In genomic region chr5:135535820-135536801, GRCh38 we compare ENCODE assay signal across 10 cellular contexts. TPM values are rescaled to one million over a fixed set of nuclear protein-coding genes. Genes with fewer than 3 reads are reported as not detected.
A peak's percentile ranks its signal among the peaks of the same experiment; 100 is the strongest.
DNase-seq lines count a peak whose midpoint lies in the region; ATAC-seq and TF ChIP-seq lines count a peak whose summit lies in the region.
"Had no signal": no experiment of that assay in that cellular context is flagged by ENCODE, and none has a peak within 500 bp of the region (broad histone marks: within the 10 kb centered on the region; RNA-seq: fewer than 3 reads in every experiment).

A gene with protein sequence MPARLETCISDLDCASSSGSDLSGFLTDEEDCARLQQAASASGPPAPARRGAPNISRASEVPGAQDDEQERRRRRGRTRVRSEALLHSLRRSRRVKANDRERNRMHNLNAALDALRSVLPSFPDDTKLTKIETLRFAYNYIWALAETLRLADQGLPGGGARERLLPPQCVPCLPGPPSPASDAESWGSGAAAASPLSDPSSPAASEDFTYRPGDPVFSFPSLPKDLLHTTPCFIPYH (minus strand): TSS chr5:135535964. CDS start chr5:135535690, 274 bp downstream.

- peak within 1 kb of the TSS; percentile 26 for H3K4me3 ChIP-seq in right cardiac atrium (ENCODE audit: low read length)
- H3K4me3 ChIP-seq in RWPE2 (ENCODE audit: severe bottlenecking) = peak within 1 kb of the TSS; percentile 11
- H3K4me3 ChIP-seq in urinary bladder (ENCODE audit: low read depth, low read length) = peak within 1 kb of the TSS; percentile 19

- TF ChIP-seq CTCF in RWPE2 (IDR thresholded peaks at IDR 0.05; ENCODE audit: poor library complexity, severe bottlenecking) = no peak

- DNase-seq in right cardiac atrium (no peak), left ventricle myocardium superior (no peak), RWPE2 (ENCODE audit: low spot score) (peak; percentile 67), islet precursor cell (peak; percentile 68), HCEC 1CT (no peak), HuH-7.5 (ENCODE audit: low spot score) (no peak), cortex of kidney (lab: John Stamatoyannopoulos, UW) (no peak)
- DNase-seq: occipital lobe had no signal

- peaks cover 5% of the 10 kb centered on the region for H3K27me3 ChIP-seq in right cardiac atrium (ENCODE audit: control insufficient read depth, insufficient read depth)
- peaks cover 48% of the 10 kb centered on the region for H3K27me3 ChIP-seq in RWPE2 (ENCODE audit: insufficient read depth, poor library complexity, severe bottlenecking)

- H3K27ac ChIP-seq in right cardiac atrium (ENCODE audit: low read length) (no peak within 1 kb of the TSS), RWPE2 (ENCODE audit: poor library complexity, severe bottlenecking) (no peak within 1 kb of the TSS), urinary bladder (ENCODE audit: low read depth) (no peak within 1 kb of the TSS)

- 3% methylated on average over 74 of the region's 74 CpGs for WGBS in right cardiac atrium
- 3% methylated on average over 74 of the region's 74 CpGs for WGBS in urinary bladder

- H3K9me3 ChIP-seq in right cardiac atrium (ENCODE audit: control insufficient read depth, low read length) (no peaks in the 10 kb centered on the region), RWPE2 (ENCODE audit: severe bottlenecking) (no peaks in the 10 kb centered on the region)

- H3K4me1 ChIP-seq in right cardiac atrium (ENCODE audit: control insufficient read depth, insufficient read depth, low read length) = no peaks in the 10 kb centered on the region
- no peaks in the 10 kb centered on the region for H3K4me1 ChIP-seq in RWPE2 (ENCODE audit: insufficient read depth, poor library complexity, severe bottlenecking)
- no peaks in the 10 kb centered on the region for H3K4me1 ChIP-seq in urinary bladder (ENCODE audit: insufficient read depth)

- intact Hi-C loops in right cardiac atrium (cut with DNase I) = no loop called here
- intact Hi-C loops in left ventricle myocardium superior (cut with micrococcal nuclease) = no loop called here

- no peaks in the 10 kb centered on the region for H3K36me3 ChIP-seq in RWPE2 (ENCODE audit: low read depth)
- H3K36me3 ChIP-seq in urinary bladder (ENCODE audit: insufficient read depth) = no peaks in the 10 kb centered on the region

- ATAC-seq in right cardiac atrium (no peak), left ventricle myocardium superior (no peak), RWPE2 (ENCODE audit: low read depth) (0 out of 3 replicates have a peak, but pooled peaks have one; percentile 31)

RNA-seq across cellular contexts. Expression of the gene that starts here (rescaled TPM):
- total RNA-seq in right cardiac atrium (not detected), left ventricle myocardium superior (not detected), urinary bladder (not detected)
- polyA plus RNA-seq in right cardiac atrium (not detected), urinary bladder (not detected)
- total RNA-seq: activated naive CD4-positive, alpha-beta T cell treated with anti-CD3 and anti-CD28 coated beads, Interleukin-2, amount 50 U/mL, for 72 hours had no signal

Comparison
In these comparisons a context has a peak if more than half of its experiments do, and no peak if none do; other contexts are left out.
1. DNase-seq: peak in RWPE2 (single experiment) and islet precursor cell (single experiment); none in right cardiac atrium (0 of 3), left ventricle myocardium superior (single experiment), HCEC 1CT (single experiment), HuH-7.5 (single experiment) and cortex of kidney (single experiment).
2. Peak in every context shown above with its lines, with median percentiles within 50 percentile points of each other: H3K4me3 ChIP-seq.